In the genomic region with DNA sequence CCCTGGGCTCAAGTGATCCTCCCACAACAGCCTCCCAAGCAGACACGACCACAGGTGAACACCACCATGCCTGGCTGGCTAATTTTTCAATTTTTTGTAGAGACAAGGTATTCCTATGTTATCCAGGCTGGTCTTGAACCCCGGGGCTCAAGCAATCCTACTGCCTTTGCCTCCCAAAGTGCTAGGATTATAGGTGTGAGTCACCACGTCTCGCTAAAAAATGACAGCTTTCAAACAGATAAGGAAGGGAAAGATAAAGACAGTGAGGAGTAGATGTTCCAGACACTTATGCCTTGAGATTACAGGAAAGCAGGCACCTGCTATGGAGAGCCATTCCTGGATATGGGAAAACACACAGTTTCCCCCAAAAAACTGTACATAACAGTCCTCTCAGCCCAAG, we compare ENCODE assay signal across 30 cellular contexts. TPM values are rescaled to one million over a fixed set of nuclear protein-coding genes. Genes with fewer than 3 reads are reported as not detected.
"Had no signal": no experiment of that assay in that cellular context is flagged by ENCODE, and none has a peak within 500 bp of the region (broad histone marks: within the 10 kb centered on the region; RNA-seq: fewer than 3 reads in every experiment).

No MANE protein-coding gene starts in this region.

- H3K4me1 Mint-ChIP-seq: mesothelial cell of epicardium, naive B cell had no signal

- H3K4me3 Mint-ChIP-seq: dendritic cell treated with granulocyte-macrophage colony-stimulating factor and Interleukin-4, amounts not matched to agents 40 ng/mL and 50 ng/mL, for 4 days; mesothelial cell of epicardium; naive B cell had no signal

- H3K4me1 ChIP-seq: gastrocnemius medialis, lower lobe of right lung had no signal

- H3K27me3 ChIP-seq: esophagus squamous epithelium, gastrocnemius medialis, heart right ventricle had no signal

- ATAC-seq: esophagus mucosa, gastrocnemius medialis, left colon, left lobe of liver, lower lobe of right lung, mucosa of descending colon had no signal

- H3K9me3 Mint-ChIP-seq: dendritic cell treated with granulocyte-macrophage colony-stimulating factor and Interleukin-4, amounts not matched to agents 40 ng/mL and 50 ng/mL, for 4 days; mesothelial cell of epicardium; naive B cell had no signal

- H3K9me3 ChIP-seq: esophagus squamous epithelium, gastrocnemius medialis, heart right ventricle, left ventricle myocardium inferior, lower lobe of right lung, mucosa of descending colon had no signal

- DNase-seq: effector CD8-positive, alpha-beta T cell; erythroblast; esophagus squamous epithelium; foreskin fibroblast; foreskin melanocyte; gastrocnemius medialis; glutamatergic neuron; head of caudate nucleus; hippocampal formation; left colon; left ventricle myocardium inferior; lower lobe of right lung; mesenchymal stem cell; mucosa of descending colon; naive B cell had no signal

- H3K27ac ChIP-seq: coronary artery, epithelial cell of prostate, esophagus squamous epithelium, gastrocnemius medialis, heart right ventricle, left ventricle myocardium inferior, lower lobe of right lung had no signal

- FAIRE-seq: colon, endothelial cell of umbilical vein, islet of Langerhans, keratinocyte had no signal

- H3K27ac Mint-ChIP-seq: dendritic cell treated with granulocyte-macrophage colony-stimulating factor and Interleukin-4, amounts not matched to agents 40 ng/mL and 50 ng/mL, for 4 days; mesothelial cell of epicardium; naive B cell had no signal

- H3K4me3 ChIP-seq: coronary artery, esophagus squamous epithelium, gastrocnemius medialis, heart right ventricle, left ventricle myocardium inferior, lower lobe of right lung, mucosa of descending colon had no signal

RNA-seq across cellular contexts. Expression of gene SLA2, which starts 40.9 kb away (rescaled TPM):
- total RNA-seq: dermis microvascular lymphatic vessel endothelial cell, endothelial cell of umbilical vein, gastrocnemius medialis, glomerular endothelial cell, lung microvascular endothelial cell, myocyte had no signal
- polyA plus RNA-seq: endothelial cell of umbilical vein had no signal
